8 cellular contexts compared by ENCODE assay signal in genomic region chr12:2291182-2291832, GRCh38.
DNase-seq lines count a peak whose midpoint lies in the region; ATAC-seq, FAIRE-seq and TF ChIP-seq lines count a peak whose summit lies in the region.

No MANE protein-coding gene starts in this region.

- CTCF ChIA-PET in activated CD8-positive, alpha-beta T cell treated with anti-CD3 and anti-CD28 coated beads for 36 hours (lab: Charles Lee) = interaction anchor here (0.7 to 2.2 kb wide), 18 partner anchors 9 to 291 kb away, joined by 3 to 9 read pairs (median 3); no protein-coding TSS in a partner anchor

- intact Hi-C loops in activated CD8-positive, alpha-beta T cell treated with anti-CD3 and anti-CD28 coated beads for 36 hours (cut with micrococcal nuclease) = no loop called here

- peak; percentile 91 for TF ChIP-seq CTCF in activated CD8-positive, alpha-beta T cell treated with anti-CD3 and anti-CD28 coated beads for 36 hours (IDR thresholded peaks at IDR 0.05)

- DNase-seq in ELF-1 (ENCODE audit: low read depth, low spot score) (peak; percentile 73), NCI-H146 (lab: John Stamatoyannopoulos, UW) (peak; percentile 12), iPS DF 4.7 (ENCODE audit: extremely low read depth, low spot score) (peak; percentile 79)
- DNase-seq in activated CD8-positive, alpha-beta T cell treated with anti-CD3 and anti-CD28 coated beads for 36 hours = peak; percentile 47
- DNase-seq in stimulated activated CD8-positive, alpha-beta memory T cell treated with anti-CD3 and anti-CD28 coated beads, Interleukin-12 subunit alpha, Interleukin-12 subunit beta, amount 100 ng/mL, for 1 hour (ENCODE audit: low read depth) = peak; percentile 4

- H3K27me3 Mint-ChIP-seq in activated CD8-positive, alpha-beta T cell treated with anti-CD3 and anti-CD28 coated beads for 36 hours = peaks cover 3% of the 10 kb centered on the region

- H3K27ac Mint-ChIP-seq in activated CD8-positive, alpha-beta T cell treated with anti-CD3 and anti-CD28 coated beads for 36 hours = no peak overlapping the region

- peaks cover 12% of the 10 kb centered on the region for H3K4me1 Mint-ChIP-seq in activated CD8-positive, alpha-beta T cell treated with anti-CD3 and anti-CD28 coated beads for 36 hours (ENCODE audit: low read depth)

- peak; percentile 64 for ATAC-seq in activated CD8-positive, alpha-beta T cell treated with anti-CD3 and anti-CD28 coated beads for 36 hours
- ATAC-seq in GM21447 (IDR thresholded peaks at IDR 0.05; ENCODE audit: unreplicated experiment) = no peak
- ATAC-seq in HG03095 (IDR thresholded peaks at IDR 0.05; ENCODE audit: unreplicated experiment) = no peak

- no peaks in the 10 kb centered on the region for H3K36me3 Mint-ChIP-seq in activated CD8-positive, alpha-beta T cell treated with anti-CD3 and anti-CD28 coated beads for 36 hours (ENCODE audit: low read depth)

- peak; percentile 35 for FAIRE-seq in A204.1 (lab: Jason Lieb, UNC)

- H3K4me3 Mint-ChIP-seq in activated CD8-positive, alpha-beta T cell treated with anti-CD3 and anti-CD28 coated beads for 36 hours = no peak overlapping the region

- POLR2A ChIA-PET in activated CD8-positive, alpha-beta T cell treated with anti-CD3 and anti-CD28 coated beads for 36 hours (lab: Charles Lee) = no interaction called here

- H3K9me3 Mint-ChIP-seq in activated CD8-positive, alpha-beta T cell treated with anti-CD3 and anti-CD28 coated beads for 36 hours = no peaks in the 10 kb centered on the region

Comparison
In these comparisons a context has a peak if more than half of its experiments do, and no peak if none do; other contexts are left out.
1. DNase-seq: peak in every context shown above with its lines; median percentile 79 in iPS DF 4.7; 73 in ELF-1; 47 in activated CD8-positive, alpha-beta T cell treated with anti-CD3 and anti-CD28 coated beads for 36 hours; 12 in NCI-H146; 4 in stimulated activated CD8-positive, alpha-beta memory T cell treated with anti-CD3 and anti-CD28 coated beads, Interleukin-12 subunit alpha, Interleukin-12 subunit beta, amount 100 ng/mL, for 1 hour.